In the genomic region with DNA sequence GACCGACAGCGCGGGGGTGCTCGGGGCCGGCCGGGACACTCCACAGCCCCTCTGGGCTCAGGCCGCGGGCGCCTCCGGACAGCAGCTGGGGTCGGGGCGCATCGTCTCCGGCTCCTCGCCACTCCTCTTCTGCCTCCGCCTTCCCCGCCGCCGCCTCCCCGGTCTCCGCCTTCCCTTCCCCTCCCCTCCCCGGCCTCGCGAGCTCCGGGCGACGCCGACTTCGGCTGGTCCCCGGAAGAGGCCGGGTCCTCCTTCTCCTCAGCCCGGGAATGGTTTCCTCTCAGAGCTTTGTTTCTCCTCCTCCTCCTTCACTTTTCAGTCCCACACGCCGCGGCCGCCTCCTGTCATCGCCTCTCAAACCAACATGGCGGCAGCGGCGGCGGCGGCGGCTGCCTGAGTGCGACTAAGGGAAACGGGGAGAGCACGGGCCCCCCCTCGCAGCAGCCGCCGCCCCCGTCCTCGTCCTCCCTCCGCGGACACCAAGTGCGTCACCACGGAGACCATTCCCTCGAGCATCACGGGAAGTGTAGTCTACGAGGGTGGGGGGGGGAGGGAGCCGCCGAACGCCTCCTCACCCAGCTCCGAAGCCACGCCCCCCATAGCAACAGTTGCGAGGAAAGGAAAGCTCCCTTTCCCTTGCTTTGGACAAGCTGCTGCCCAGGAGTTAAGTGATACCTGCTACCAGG, we compare ENCODE assay signal across 1 cellular context.
TF ChIP-seq lines count a peak whose summit lies in the region.

A gene with protein sequence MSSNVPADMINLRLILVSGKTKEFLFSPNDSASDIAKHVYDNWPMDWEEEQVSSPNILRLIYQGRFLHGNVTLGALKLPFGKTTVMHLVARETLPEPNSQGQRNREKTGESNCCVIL (minus strand): TSS at position 405 of the 686 bp plus-strand sequence. CDS start 1,079 bp downstream, outside the sequence.

TF ChIP-seq in GM23338, 12 proteins besides CTCF, POLR2A, EP300 and RAD21 (continued from another document):
- TF ChIP-seq, protein P1, sequence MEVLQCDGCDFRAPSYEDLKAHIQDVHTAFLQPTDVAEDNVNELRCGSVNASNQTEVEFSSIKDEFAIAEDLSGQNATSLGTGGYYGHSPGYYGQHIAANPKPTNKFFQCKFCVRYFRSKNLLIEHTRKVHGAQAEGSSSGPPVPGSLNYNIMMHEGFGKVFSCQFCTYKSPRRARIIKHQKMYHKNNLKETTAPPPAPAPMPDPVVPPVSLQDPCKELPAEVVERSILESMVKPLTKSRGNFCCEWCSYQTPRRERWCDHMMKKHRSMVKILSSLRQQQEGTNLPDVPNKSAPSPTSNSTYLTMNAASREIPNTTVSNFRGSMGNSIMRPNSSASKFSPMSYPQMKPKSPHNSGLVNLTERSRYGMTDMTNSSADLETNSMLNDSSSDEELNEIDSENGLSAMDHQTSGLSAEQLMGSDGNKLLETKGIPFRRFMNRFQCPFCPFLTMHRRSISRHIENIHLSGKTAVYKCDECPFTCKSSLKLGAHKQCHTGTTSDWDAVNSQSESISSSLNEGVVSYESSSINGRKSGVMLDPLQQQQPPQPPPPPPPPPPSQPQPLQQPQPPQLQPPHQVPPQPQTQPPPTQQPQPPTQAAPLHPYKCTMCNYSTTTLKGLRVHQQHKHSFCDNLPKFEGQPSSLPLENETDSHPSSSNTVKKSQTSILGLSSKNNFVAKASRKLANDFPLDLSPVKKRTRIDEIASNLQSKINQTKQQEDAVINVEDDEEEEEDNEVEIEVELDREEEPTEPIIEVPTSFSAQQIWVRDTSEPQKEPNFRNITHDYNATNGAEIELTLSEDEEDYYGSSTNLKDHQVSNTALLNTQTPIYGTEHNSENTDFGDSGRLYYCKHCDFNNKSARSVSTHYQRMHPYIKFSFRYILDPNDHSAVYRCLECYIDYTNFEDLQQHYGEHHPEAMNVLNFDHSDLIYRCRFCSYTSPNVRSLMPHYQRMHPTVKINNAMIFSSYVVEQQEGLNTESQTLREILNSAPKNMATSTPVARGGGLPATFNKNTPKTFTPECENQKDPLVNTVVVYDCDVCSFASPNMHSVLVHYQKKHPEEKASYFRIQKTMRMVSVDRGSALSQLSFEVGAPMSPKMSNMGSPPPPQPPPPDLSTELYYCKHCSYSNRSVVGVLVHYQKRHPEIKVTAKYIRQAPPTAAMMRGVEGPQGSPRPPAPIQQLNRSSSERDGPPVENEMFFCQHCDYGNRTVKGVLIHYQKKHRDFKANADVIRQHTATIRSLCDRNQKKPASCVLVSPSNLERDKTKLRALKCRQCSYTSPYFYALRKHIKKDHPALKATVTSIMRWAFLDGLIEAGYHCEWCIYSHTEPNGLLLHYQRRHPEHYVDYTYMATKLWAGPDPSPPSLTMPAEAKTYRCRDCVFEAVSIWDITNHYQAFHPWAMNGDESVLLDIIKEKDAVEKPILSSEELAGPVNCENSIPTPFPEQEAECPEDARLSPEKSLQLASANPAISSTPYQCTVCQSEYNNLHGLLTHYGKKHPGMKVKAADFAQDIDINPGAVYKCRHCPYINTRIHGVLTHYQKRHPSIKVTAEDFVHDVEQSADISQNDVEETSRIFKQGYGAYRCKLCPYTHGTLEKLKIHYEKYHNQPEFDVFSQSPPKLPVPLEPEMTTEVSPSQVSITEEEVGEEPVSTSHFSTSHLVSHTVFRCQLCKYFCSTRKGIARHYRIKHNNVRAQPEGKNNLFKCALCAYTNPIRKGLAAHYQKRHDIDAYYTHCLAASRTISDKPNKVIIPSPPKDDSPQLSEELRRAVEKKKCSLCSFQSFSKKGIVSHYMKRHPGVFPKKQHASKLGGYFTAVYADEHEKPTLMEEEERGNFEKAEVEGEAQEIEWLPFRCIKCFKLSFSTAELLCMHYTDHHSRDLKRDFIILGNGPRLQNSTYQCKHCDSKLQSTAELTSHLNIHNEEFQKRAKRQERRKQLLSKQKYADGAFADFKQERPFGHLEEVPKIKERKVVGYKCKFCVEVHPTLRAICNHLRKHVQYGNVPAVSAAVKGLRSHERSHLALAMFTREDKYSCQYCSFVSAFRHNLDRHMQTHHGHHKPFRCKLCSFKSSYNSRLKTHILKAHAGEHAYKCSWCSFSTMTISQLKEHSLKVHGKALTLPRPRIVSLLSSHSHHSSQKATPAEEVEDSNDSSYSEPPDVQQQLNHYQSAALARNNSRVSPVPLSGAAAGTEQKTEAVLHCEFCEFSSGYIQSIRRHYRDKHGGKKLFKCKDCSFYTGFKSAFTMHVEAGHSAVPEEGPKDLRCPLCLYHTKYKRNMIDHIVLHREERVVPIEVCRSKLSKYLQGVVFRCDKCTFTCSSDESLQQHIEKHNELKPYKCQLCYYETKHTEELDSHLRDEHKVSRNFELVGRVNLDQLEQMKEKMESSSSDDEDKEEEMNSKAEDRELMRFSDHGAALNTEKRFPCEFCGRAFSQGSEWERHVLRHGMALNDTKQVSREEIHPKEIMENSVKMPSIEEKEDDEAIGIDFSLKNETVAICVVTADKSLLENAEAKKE (CRISPR knock-in tag; IDR thresholded peaks at IDR 0.05), result no peak
- TF ChIP-seq ZNF331 (CRISPR knock-in tag; IDR thresholded peaks at IDR 0.05; ENCODE audit: low read depth) (no peak), EZH2 (IDR thresholded peaks at IDR 0.05; ENCODE audit: low read depth, unreplicated experiment) (no peak), NANOG (IDR thresholded peaks at IDR 0.05; ENCODE audit: borderline replicate concordance) (no peak), POLR2AphosphoS5 (IDR thresholded peaks at IDR 0.05; ENCODE audit: low read depth) (peak; percentile 69), EZH2phosphoT487 (IDR thresholded peaks at IDR 0.05; ENCODE audit: unreplicated experiment) (no peak), JUNB (IDR thresholded peaks at IDR 0.05; ENCODE audit: unreplicated experiment) (no peak), STAT1 (IDR thresholded peaks at IDR 0.05; ENCODE audit: unreplicated experiment) (no peak)
- TF ChIP-seq, protein P2, sequence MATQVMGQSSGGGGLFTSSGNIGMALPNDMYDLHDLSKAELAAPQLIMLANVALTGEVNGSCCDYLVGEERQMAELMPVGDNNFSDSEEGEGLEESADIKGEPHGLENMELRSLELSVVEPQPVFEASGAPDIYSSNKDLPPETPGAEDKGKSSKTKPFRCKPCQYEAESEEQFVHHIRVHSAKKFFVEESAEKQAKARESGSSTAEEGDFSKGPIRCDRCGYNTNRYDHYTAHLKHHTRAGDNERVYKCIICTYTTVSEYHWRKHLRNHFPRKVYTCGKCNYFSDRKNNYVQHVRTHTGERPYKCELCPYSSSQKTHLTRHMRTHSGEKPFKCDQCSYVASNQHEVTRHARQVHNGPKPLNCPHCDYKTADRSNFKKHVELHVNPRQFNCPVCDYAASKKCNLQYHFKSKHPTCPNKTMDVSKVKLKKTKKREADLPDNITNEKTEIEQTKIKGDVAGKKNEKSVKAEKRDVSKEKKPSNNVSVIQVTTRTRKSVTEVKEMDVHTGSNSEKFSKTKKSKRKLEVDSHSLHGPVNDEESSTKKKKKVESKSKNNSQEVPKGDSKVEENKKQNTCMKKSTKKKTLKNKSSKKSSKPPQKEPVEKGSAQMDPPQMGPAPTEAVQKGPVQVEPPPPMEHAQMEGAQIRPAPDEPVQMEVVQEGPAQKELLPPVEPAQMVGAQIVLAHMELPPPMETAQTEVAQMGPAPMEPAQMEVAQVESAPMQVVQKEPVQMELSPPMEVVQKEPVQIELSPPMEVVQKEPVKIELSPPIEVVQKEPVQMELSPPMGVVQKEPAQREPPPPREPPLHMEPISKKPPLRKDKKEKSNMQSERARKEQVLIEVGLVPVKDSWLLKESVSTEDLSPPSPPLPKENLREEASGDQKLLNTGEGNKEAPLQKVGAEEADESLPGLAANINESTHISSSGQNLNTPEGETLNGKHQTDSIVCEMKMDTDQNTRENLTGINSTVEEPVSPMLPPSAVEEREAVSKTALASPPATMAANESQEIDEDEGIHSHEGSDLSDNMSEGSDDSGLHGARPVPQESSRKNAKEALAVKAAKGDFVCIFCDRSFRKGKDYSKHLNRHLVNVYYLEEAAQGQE (IDR thresholded peaks at IDR 0.05; ENCODE audit: unreplicated experiment), result no peak
TF ChIP-seq in GM23338: peak in this region for 3.
